ENCODE assay signal across 27 cellular contexts in genomic region chr2:397561-398325, GRCh38.
"Had no signal": no experiment of that assay in that cellular context is flagged by ENCODE, and none has a peak within 500 bp of the region (broad histone marks: within the 10 kb centered on the region; RNA-seq: fewer than 3 reads in every experiment).

No MANE protein-coding gene starts in this region.

- H3K9ac ChIP-seq: neural progenitor cell had no signal

- H3K27me3 ChIP-seq: neural progenitor cell, neutrophil, ovary, right atrium auricular region, testis, thyroid gland, transverse colon, upper lobe of right lung had no signal

- H3K36me3 Mint-ChIP-seq: immature natural killer cell; naive thymus-derived CD8-positive, alpha-beta T cell; neural progenitor cell; stimulated activated naive B cell treated with anti-CD40 and anti-IgM and Interleukin-4, amounts not matched to agents 10 μg/mL and 1 μg/mL and 100 μg/mL, for 72 hours had no signal

- H3K4me3 Mint-ChIP-seq: immature natural killer cell; naive thymus-derived CD8-positive, alpha-beta T cell; nephron progenitor cell; stimulated activated naive B cell treated with anti-CD40 and anti-IgM and Interleukin-4, amounts not matched to agents 10 μg/mL and 1 μg/mL and 100 μg/mL, for 72 hours had no signal

- H3K27ac ChIP-seq: lower lobe of right lung, neural progenitor cell, neutrophil, ovary, right atrium auricular region, skin epidermis, stomach, testis, thyroid gland, transverse colon, upper lobe of right lung had no signal

- H3K9me3 ChIP-seq: lower lobe of right lung, neutrophil, ovary, right atrium auricular region, stomach, testis, thyroid gland, transverse colon, upper lobe of right lung had no signal

- H3K27ac Mint-ChIP-seq: immature natural killer cell; nephron progenitor cell; neural progenitor cell; progenitor cell of endocrine pancreas; stimulated activated naive B cell treated with anti-CD40 and anti-IgM and Interleukin-4, amounts not matched to agents 10 μg/mL and 1 μg/mL and 100 μg/mL, for 72 hours had no signal

- ATAC-seq: left lobe of liver; lower lobe of right lung; naive thymus-derived CD8-positive, alpha-beta T cell; sciatic nerve; stimulated activated naive B cell treated with anti-CD40 and anti-IgM and Interleukin-4, amounts not matched to agents 10 μg/mL and 1 μg/mL and 100 μg/mL, for 72 hours; stimulated activated naive CD8-positive, alpha-beta T cell treated with anti-CD3 and anti-CD28 coated beads, Interleukin-15, Interleukin-2, amounts not matched to agents 100 U/mL and 50 U/mL, for 24 hours; upper lobe of right lung had no signal

- H3K4me3 ChIP-seq: lower lobe of right lung, neural progenitor cell, ovary, right atrium auricular region, skin epidermis, stomach, testis, thyroid gland, transverse colon, upper lobe of right lung had no signal

- H3K27me3 Mint-ChIP-seq: naive thymus-derived CD8-positive, alpha-beta T cell; stimulated activated naive B cell treated with anti-CD40 and anti-IgM and Interleukin-4, amounts not matched to agents 10 μg/mL and 1 μg/mL and 100 μg/mL, for 72 hours had no signal

- H3K36me3 ChIP-seq: lower lobe of right lung, neural progenitor cell, neutrophil, ovary, right atrium auricular region, stomach, thyroid gland, transverse colon, upper lobe of right lung had no signal

- DNase-seq: hypothalamus; immature natural killer cell; lower lobe of right lung; mammary epithelial cell; mesenchymal stem cell; naive thymus-derived CD8-positive, alpha-beta T cell; nephron progenitor cell; occipital lobe; ovary; stimulated activated CD4-positive, alpha-beta T cell treated with anti-CD3 and anti-CD28 coated beads, Interleukin-12 subunit alpha, Interleukin-12 subunit beta, amount 100 ng/mL, for 4 hours; stimulated activated CD4-positive, alpha-beta T cell treated with anti-CD3 and anti-CD28 coated beads, Interleukin-15, amount 100 ng/mL, for 24 hours; stimulated activated CD4-positive, alpha-beta T cell treated with anti-CD3 and anti-CD28 coated beads, Interleukin-2, amount 100 ng/mL, for 24 hours; stimulated activated CD4-positive, alpha-beta T cell treated with anti-CD3 and anti-CD28 coated beads, Interleukin-4, amount 100 ng/mL, for 1 hour; stimulated activated naive B cell treated with anti-CD40 and anti-IgM and Interleukin-4, amounts not matched to agents 10 μg/mL and 1 μg/mL and 100 μg/mL, for 72 hours; stimulated activated naive CD8-positive, alpha-beta T cell treated with anti-CD3 and anti-CD28 coated beads, Interleukin-15, Interleukin-2, amounts not matched to agents 100 U/mL and 50 U/mL, for 24 hours; stomach; testis; thyroid gland; transverse colon; upper lobe of right lung had no signal

- H3K9me3 Mint-ChIP-seq: immature natural killer cell; naive thymus-derived CD8-positive, alpha-beta T cell; stimulated activated naive B cell treated with anti-CD40 and anti-IgM and Interleukin-4, amounts not matched to agents 10 μg/mL and 1 μg/mL and 100 μg/mL, for 72 hours had no signal

- H3K4me1 ChIP-seq: lower lobe of right lung, right atrium auricular region, stomach, testis, thyroid gland, transverse colon, upper lobe of right lung had no signal
